Comparison of ENCODE assay signal across 8 cellular contexts in genomic region chr15:48965972-48966371, GRCh38. TPM values are rescaled to one million over a fixed set of nuclear protein-coding genes. Genes with fewer than 3 reads are reported as not detected.
DNase-seq lines count a peak whose midpoint lies in the region; ATAC-seq and TF ChIP-seq lines count a peak whose summit lies in the region.

No MANE protein-coding gene starts in this region.

- H3K9ac ChIP-seq in BLaER1, result no peak overlapping the region
- no peak overlapping the region for H3K9ac ChIP-seq in mesendoderm (ENCODE audit: low read length)

- DNase-seq in T-helper 2 cell treated with Interferon-gamma antibody and Interleukin-4, amounts not matched to agents 5 μg/mL and 100 μg/mL, for 36 hours (ENCODE audit: low spot score), result peak; percentile 57
- peak; percentile 56 for DNase-seq in mesendoderm
- DNase-seq in epidermal melanocyte (ENCODE audit: insufficient read length, low spot score), result no peak
- DNase-seq in glutamatergic neuron, result no peak
- DNase-seq in cerebellar nuclear complex (lab: John Stamatoyannopoulos, UW), result no peak

- H3K79me2 ChIP-seq in mesendoderm (ENCODE audit: control insufficient read depth, insufficient read depth, low read length), result no peaks in the 10 kb centered on the region

- H4K20me1 ChIP-seq in BLaER1, result no peaks in the 10 kb centered on the region

- peak overlapping the region; percentile 75 for H3K27ac Mint-ChIP-seq in T-helper 2 cell treated with Interferon-gamma antibody and Interleukin-4, amounts not matched to agents 5 μg/mL and 100 μg/mL, for 36 hours
- no peak overlapping the region for H3K27ac Mint-ChIP-seq in glutamatergic neuron (ENCODE audit: unreplicated experiment)

- H4K5ac ChIP-seq in mesendoderm (ENCODE audit: low read length), result no peak overlapping the region

- H3K18ac ChIP-seq in mesendoderm (ENCODE audit: low read length), result no peak overlapping the region

- TF ChIP-seq CTCF in glutamatergic neuron (IDR thresholded peaks at IDR 0.05; ENCODE audit: partially characterized antibody, unreplicated experiment), result no peak

- H3K27ac ChIP-seq in BLaER1 (no peak overlapping the region), mesendoderm (ENCODE audit: low read depth, low read length) (no peak overlapping the region)

- H3K27me3 Mint-ChIP-seq in T-helper 2 cell treated with Interferon-gamma antibody and Interleukin-4, amounts not matched to agents 5 μg/mL and 100 μg/mL, for 36 hours (ENCODE audit: low read depth), result no peaks in the 10 kb centered on the region
- H3K27me3 Mint-ChIP-seq in glutamatergic neuron (ENCODE audit: unreplicated experiment), result peaks cover 1% of the 10 kb centered on the region

- H3K36me3 ChIP-seq in BLaER1, result no peaks in the 10 kb centered on the region
- H3K36me3 ChIP-seq in mesendoderm (ENCODE audit: control insufficient read depth, insufficient read depth, low read length), result no peaks in the 10 kb centered on the region

- H3K9me3 ChIP-seq in BLaER1, result peaks cover 10% of the 10 kb centered on the region; the same call in 1 of the 2 replicates

- no peak overlapping the region for H4K8ac ChIP-seq in mesendoderm (ENCODE audit: low read depth, low read length)

- H3K27me3 ChIP-seq in BLaER1, result no peaks in the 10 kb centered on the region; the same call in 1 of the 2 replicates
- peaks cover 4% of the 10 kb centered on the region for H3K27me3 ChIP-seq in mesendoderm (ENCODE audit: insufficient read depth, low read length, poor library complexity)

- no peak overlapping the region for H3K56ac ChIP-seq in mesendoderm (ENCODE audit: low read length)

- H2BK120ac ChIP-seq in mesendoderm (ENCODE audit: low read depth, low read length), result no peak overlapping the region

- no peak overlapping the region for H3K23ac ChIP-seq in mesendoderm (ENCODE audit: low read length)

- peaks cover 52% of the 10 kb centered on the region for H3K4me1 Mint-ChIP-seq in T-helper 2 cell treated with Interferon-gamma antibody and Interleukin-4, amounts not matched to agents 5 μg/mL and 100 μg/mL, for 36 hours (ENCODE audit: low read depth)
- H3K4me1 Mint-ChIP-seq in glutamatergic neuron (ENCODE audit: low read depth, unreplicated experiment), result peaks cover 12% of the 10 kb centered on the region

- no peaks in the 10 kb centered on the region for H3K79me1 ChIP-seq in mesendoderm (ENCODE audit: low read length)

- no peak overlapping the region for H3K4me3 ChIP-seq in BLaER1
- no peak overlapping the region for H3K4me3 ChIP-seq in mesendoderm (ENCODE audit: low read length)

- no peaks in the 10 kb centered on the region for H3K9me3 Mint-ChIP-seq in T-helper 2 cell treated with Interferon-gamma antibody and Interleukin-4, amounts not matched to agents 5 μg/mL and 100 μg/mL, for 36 hours
- H3K9me3 Mint-ChIP-seq in glutamatergic neuron (ENCODE audit: unreplicated experiment), result peaks cover 7% of the 10 kb centered on the region

- peak overlapping the region; percentile 29 for H3K4me2 ChIP-seq in BLaER1
- no peak overlapping the region for H3K4me2 ChIP-seq in mesendoderm (ENCODE audit: low read length)

- peak overlapping the region; percentile 73 for H3K4me3 Mint-ChIP-seq in T-helper 2 cell treated with Interferon-gamma antibody and Interleukin-4, amounts not matched to agents 5 μg/mL and 100 μg/mL, for 36 hours
- no peak overlapping the region for H3K4me3 Mint-ChIP-seq in glutamatergic neuron (ENCODE audit: unreplicated experiment)

- H3K4ac ChIP-seq in mesendoderm (ENCODE audit: low read depth, low read length), result no peak overlapping the region

- H2BK5ac ChIP-seq in mesendoderm (ENCODE audit: low read length), result no peak overlapping the region

- H3K4me1 ChIP-seq in BLaER1 (peaks cover 29% of the 10 kb centered on the region), mesendoderm (ENCODE audit: control insufficient read depth, low read depth, low read length) (no peaks in the 10 kb centered on the region)

- peak; percentile 55 for ATAC-seq in GM19025 (IDR thresholded peaks at IDR 0.05; ENCODE audit: low read depth, unreplicated experiment)
- peak; percentile 69 for ATAC-seq in HG03196 (IDR thresholded peaks at IDR 0.05; ENCODE audit: unreplicated experiment)

- no peak overlapping the region for H2AK5ac ChIP-seq in mesendoderm (ENCODE audit: low read length)

- H3K36me3 Mint-ChIP-seq in T-helper 2 cell treated with Interferon-gamma antibody and Interleukin-4, amounts not matched to agents 5 μg/mL and 100 μg/mL, for 36 hours (ENCODE audit: low read depth), result peaks cover 4% of the 10 kb centered on the region
- peaks cover 4% of the 10 kb centered on the region for H3K36me3 Mint-ChIP-seq in glutamatergic neuron (ENCODE audit: unreplicated experiment)

- H2BK15ac ChIP-seq in mesendoderm (replicated peaks; ENCODE audit: low read depth), result no peak overlapping the region

RNA-seq across cellular contexts. Expression of gene SHC4, which starts 2.3 kb away (rescaled TPM):
- 0.13 TPM for polyA plus RNA-seq in mesendoderm (2013, experiment 1 of 2)
- 0.13 TPM for polyA plus RNA-seq in mesendoderm (2013, experiment 2 of 2)
- 4.4 TPM for total RNA-seq in glutamatergic neuron (ENCODE audit: unreplicated experiment)

Comparison
In these comparisons a context has a peak if more than half of its experiments do, and no peak if none do; other contexts are left out.
1. DNase-seq: peak in T-helper 2 cell treated with Interferon-gamma antibody and Interleukin-4, amounts not matched to agents 5 μg/mL and 100 μg/mL, for 36 hours (single experiment) and mesendoderm (single experiment); none in epidermal melanocyte (single experiment), glutamatergic neuron (single experiment) and cerebellar nuclear complex (0 of 2).